ENCODE assay signal across 1 cellular context in the genomic region with DNA sequence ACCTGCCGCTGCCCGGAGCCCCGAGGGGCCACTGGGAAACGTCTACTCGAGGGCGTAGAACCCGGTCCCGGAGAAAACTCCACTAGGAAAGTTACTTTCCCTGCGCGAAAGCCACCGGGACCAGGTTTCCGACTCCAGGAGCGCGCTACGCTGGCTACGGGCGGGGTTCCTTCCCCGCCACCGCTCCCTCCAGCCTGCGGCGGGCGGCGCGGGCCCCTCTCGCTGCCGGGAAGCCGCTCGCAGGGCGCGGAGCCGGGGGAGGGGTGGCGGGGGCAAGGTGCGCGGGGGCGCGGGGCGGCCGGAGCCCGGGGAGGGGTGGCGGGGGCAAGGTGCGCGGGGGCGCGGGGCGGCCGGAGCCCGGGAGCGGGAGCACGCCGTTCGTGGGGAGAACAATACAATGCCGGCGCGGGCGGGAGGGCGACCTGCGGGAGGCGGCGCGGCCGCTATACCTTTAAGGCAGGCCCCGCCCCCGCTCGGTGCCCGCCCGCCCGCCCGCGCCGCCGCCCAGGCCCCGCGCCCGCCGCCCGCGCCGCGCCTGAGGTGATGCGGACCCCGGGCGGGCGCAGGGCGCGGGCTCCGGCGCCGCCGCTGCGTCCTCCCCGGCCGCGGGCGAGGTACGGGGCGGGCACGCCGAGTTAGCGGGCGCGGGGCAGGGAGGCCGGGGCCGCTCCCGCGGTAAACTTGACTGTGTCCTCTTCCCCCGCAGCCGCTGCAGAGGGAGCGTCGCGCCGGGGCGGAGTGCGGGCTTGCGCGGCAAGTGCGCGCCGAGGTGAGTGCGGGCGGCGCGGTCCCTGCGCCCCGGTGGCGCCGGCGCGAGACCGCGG.
TF ChIP-seq lines count a peak whose summit lies in the region.

No MANE protein-coding gene starts in this region.

TF ChIP-seq in HepG2, 621 proteins besides CTCF, POLR2A, EP300 and RAD21 (continued from another document and continues in another):
- TF ChIP-seq, protein P1, sequence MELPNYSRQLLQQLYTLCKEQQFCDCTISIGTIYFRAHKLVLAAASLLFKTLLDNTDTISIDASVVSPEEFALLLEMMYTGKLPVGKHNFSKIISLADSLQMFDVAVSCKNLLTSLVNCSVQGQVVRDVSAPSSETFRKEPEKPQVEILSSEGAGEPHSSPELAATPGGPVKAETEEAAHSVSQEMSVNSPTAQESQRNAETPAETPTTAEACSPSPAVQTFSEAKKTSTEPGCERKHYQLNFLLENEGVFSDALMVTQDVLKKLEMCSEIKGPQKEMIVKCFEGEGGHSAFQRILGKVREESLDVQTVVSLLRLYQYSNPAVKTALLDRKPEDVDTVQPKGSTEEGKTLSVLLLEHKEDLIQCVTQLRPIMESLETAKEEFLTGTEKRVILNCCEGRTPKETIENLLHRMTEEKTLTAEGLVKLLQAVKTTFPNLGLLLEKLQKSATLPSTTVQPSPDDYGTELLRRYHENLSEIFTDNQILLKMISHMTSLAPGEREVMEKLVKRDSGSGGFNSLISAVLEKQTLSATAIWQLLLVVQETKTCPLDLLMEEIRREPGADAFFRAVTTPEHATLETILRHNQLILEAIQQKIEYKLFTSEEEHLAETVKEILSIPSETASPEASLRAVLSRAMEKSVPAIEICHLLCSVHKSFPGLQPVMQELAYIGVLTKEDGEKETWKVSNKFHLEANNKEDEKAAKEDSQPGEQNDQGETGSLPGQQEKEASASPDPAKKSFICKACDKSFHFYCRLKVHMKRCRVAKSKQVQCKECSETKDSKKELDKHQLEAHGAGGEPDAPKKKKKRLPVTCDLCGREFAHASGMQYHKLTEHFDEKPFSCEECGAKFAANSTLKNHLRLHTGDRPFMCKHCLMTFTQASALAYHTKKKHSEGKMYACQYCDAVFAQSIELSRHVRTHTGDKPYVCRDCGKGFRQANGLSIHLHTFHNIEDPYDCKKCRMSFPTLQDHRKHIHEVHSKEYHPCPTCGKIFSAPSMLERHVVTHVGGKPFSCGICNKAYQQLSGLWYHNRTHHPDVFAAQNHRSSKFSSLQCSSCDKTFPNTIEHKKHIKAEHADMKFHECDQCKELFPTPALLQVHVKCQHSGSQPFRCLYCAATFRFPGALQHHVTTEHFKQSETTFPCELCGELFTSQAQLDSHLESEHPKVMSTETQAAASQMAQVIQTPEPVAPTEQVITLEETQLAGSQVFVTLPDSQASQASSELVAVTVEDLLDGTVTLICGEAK (IDR thresholded peaks at IDR 0.05) = no peak
- TF ChIP-seq, protein P1 (CRISPR knock-in tag; IDR thresholded peaks at IDR 0.05) = no peak
- TF ChIP-seq POLR2AphosphoS5 (IDR thresholded peaks at IDR 0.05; ENCODE audit: low read depth, low read length) = peak; percentile 25; the same call in 1 of the 2 replicates
- no peak for TF ChIP-seq ZNF841 (CRISPR knock-in tag; IDR thresholded peaks at IDR 0.05; ENCODE audit: borderline replicate concordance)
- TF ChIP-seq PITX1 (CRISPR knock-in tag; IDR thresholded peaks at IDR 0.05) = no peak
- TF ChIP-seq ZNF484 (CRISPR knock-in tag; IDR thresholded peaks at IDR 0.05; ENCODE audit: borderline replicate concordance, low read depth) = no peak
- TF ChIP-seq, protein P2, sequence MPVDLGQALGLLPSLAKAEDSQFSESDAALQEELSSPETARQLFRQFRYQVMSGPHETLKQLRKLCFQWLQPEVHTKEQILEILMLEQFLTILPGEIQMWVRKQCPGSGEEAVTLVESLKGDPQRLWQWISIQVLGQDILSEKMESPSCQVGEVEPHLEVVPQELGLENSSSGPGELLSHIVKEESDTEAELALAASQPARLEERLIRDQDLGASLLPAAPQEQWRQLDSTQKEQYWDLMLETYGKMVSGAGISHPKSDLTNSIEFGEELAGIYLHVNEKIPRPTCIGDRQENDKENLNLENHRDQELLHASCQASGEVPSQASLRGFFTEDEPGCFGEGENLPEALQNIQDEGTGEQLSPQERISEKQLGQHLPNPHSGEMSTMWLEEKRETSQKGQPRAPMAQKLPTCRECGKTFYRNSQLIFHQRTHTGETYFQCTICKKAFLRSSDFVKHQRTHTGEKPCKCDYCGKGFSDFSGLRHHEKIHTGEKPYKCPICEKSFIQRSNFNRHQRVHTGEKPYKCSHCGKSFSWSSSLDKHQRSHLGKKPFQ (CRISPR knock-in tag; IDR thresholded peaks at IDR 0.05; ENCODE audit: insufficient replicate concordance) = no peak
- TF ChIP-seq, protein P3, sequence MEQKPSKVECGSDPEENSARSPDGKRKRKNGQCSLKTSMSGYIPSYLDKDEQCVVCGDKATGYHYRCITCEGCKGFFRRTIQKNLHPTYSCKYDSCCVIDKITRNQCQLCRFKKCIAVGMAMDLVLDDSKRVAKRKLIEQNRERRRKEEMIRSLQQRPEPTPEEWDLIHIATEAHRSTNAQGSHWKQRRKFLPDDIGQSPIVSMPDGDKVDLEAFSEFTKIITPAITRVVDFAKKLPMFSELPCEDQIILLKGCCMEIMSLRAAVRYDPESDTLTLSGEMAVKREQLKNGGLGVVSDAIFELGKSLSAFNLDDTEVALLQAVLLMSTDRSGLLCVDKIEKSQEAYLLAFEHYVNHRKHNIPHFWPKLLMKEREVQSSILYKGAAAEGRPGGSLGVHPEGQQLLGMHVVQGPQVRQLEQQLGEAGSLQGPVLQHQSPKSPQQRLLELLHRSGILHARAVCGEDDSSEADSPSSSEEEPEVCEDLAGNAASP (CRISPR knock-in tag; IDR thresholded peaks at IDR 0.05; ENCODE audit: borderline replicate concordance) = 0 out of 2 replicates have a peak, but pooled peaks have one; percentile 22
- TF ChIP-seq, protein P4, sequence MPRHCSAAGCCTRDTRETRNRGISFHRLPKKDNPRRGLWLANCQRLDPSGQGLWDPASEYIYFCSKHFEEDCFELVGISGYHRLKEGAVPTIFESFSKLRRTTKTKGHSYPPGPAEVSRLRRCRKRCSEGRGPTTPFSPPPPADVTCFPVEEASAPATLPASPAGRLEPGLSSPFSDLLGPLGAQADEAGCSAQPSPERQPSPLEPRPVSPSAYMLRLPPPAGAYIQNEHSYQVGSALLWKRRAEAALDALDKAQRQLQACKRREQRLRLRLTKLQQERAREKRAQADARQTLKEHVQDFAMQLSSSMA (CRISPR knock-in tag; IDR thresholded peaks at IDR 0.05) = no peak
- TF ChIP-seq FOXC1 (CRISPR knock-in tag; IDR thresholded peaks at IDR 0.05; ENCODE audit: borderline replicate concordance) = no peak
- TF ChIP-seq, protein P5, sequence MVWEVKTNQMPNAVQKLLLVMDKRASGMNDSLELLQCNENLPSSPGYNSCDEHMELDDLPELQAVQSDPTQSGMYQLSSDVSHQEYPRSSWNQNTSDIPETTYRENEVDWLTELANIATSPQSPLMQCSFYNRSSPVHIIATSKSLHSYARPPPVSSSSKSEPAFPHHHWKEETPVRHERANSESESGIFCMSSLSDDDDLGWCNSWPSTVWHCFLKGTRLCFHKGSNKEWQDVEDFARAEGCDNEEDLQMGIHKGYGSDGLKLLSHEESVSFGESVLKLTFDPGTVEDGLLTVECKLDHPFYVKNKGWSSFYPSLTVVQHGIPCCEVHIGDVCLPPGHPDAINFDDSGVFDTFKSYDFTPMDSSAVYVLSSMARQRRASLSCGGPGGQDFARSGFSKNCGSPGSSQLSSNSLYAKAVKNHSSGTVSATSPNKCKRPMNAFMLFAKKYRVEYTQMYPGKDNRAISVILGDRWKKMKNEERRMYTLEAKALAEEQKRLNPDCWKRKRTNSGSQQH (CRISPR knock-in tag; IDR thresholded peaks at IDR 0.05; ENCODE audit: low read depth) = no peak
- TF ChIP-seq DMAP1 (CRISPR knock-in tag; IDR thresholded peaks at IDR 0.05) = peak; percentile 47; the same call in 1 of the 2 replicates
- TF ChIP-seq SIX4 (CRISPR knock-in tag; IDR thresholded peaks at IDR 0.05) = no peak
- TF ChIP-seq SALL1 (CRISPR knock-in tag; IDR thresholded peaks at IDR 0.05) = peak; percentile 79
- TF ChIP-seq ZNF552 (CRISPR knock-in tag; IDR thresholded peaks at IDR 0.05; ENCODE audit: borderline replicate concordance) = no peak
- no peak for TF ChIP-seq CREB1 (IDR thresholded peaks at IDR 0.05)
- no peak for TF ChIP-seq CREB1 (CRISPR knock-in tag; IDR thresholded peaks at IDR 0.05)
- no peak for TF ChIP-seq ZNF460 (CRISPR knock-in tag; IDR thresholded peaks at IDR 0.05; ENCODE audit: borderline replicate concordance)
- TF ChIP-seq, protein P6, sequence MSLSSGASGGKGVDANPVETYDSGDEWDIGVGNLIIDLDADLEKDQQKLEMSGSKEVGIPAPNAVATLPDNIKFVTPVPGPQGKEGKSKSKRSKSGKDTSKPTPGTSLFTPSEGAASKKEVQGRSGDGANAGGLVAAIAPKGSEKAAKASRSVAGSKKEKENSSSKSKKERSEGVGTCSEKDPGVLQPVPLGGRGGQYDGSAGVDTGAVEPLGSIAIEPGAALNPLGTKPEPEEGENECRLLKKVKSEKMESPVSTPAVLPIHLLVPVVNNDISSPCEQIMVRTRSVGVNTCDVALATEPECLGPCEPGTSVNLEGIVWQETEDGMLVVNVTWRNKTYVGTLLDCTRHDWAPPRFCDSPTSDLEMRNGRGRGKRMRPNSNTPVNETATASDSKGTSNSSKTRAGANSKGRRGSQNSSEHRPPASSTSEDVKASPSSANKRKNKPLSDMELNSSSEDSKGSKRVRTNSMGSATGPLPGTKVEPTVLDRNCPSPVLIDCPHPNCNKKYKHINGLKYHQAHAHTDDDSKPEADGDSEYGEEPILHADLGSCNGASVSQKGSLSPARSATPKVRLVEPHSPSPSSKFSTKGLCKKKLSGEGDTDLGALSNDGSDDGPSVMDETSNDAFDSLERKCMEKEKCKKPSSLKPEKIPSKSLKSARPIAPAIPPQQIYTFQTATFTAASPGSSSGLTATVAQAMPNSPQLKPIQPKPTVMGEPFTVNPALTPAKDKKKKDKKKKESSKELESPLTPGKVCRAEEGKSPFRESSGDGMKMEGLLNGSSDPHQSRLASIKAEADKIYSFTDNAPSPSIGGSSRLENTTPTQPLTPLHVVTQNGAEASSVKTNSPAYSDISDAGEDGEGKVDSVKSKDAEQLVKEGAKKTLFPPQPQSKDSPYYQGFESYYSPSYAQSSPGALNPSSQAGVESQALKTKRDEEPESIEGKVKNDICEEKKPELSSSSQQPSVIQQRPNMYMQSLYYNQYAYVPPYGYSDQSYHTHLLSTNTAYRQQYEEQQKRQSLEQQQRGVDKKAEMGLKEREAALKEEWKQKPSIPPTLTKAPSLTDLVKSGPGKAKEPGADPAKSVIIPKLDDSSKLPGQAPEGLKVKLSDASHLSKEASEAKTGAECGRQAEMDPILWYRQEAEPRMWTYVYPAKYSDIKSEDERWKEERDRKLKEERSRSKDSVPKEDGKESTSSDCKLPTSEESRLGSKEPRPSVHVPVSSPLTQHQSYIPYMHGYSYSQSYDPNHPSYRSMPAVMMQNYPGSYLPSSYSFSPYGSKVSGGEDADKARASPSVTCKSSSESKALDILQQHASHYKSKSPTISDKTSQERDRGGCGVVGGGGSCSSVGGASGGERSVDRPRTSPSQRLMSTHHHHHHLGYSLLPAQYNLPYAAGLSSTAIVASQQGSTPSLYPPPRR (CRISPR knock-in tag; IDR thresholded peaks at IDR 0.05; ENCODE audit: borderline replicate concordance) = no peak
- TF ChIP-seq ZNF7 (CRISPR knock-in tag; IDR thresholded peaks at IDR 0.05) = no peak
- peak; percentile 32; the same call in 1 of the 2 replicates for TF ChIP-seq ZNF232 (CRISPR knock-in tag; IDR thresholded peaks at IDR 0.05; ENCODE audit: borderline replicate concordance)
- 0 out of 2 replicates have a peak, but pooled peaks have one; percentile 29 for TF ChIP-seq ZIK1 (CRISPR knock-in tag; IDR thresholded peaks at IDR 0.05; ENCODE audit: borderline replicate concordance, low read depth)
